Comparison of ENCODE assay signal across 13 cellular contexts in genomic region chr1:172918478-172918877, GRCh38.
"Had no signal": no experiment of that assay in that cellular context is flagged by ENCODE, and none has a peak within 500 bp of the region (broad histone marks: within the 10 kb centered on the region; RNA-seq: fewer than 3 reads in every experiment).

No MANE protein-coding gene starts in this region.

- H3K4me3 ChIP-seq: dorsolateral prefrontal cortex, esophagus squamous epithelium, heart left ventricle, left ventricle myocardium inferior, pancreas, skin epidermis, thyroid gland, uterus had no signal

- H3K27ac Mint-ChIP-seq: activated CD4-positive, alpha-beta memory T cell treated with anti-CD3 and anti-CD28 coated beads for 36 hours; activated naive CD8-positive, alpha-beta T cell had no signal

- DNase-seq: activated CD4-positive, alpha-beta memory T cell treated with anti-CD3 and anti-CD28 coated beads for 36 hours; activated effector memory CD4-positive, alpha-beta T cell treated with anti-CD3 and anti-CD28 coated beads, Interleukin-2, amount 50 U/mL, for 16 hours; activated T-cell treated with anti-CD3 and anti-CD28 coated beads, Interleukin-2, amount 50 U/mL, for 4 hours; dorsolateral prefrontal cortex; esophagus squamous epithelium; heart left ventricle; left ventricle myocardium inferior; pancreas; thyroid gland; uterus had no signal

- H3K27ac ChIP-seq: dorsolateral prefrontal cortex, esophagus squamous epithelium, heart left ventricle, left ventricle myocardium inferior, thyroid gland, uterus had no signal

- H3K9me3 ChIP-seq: esophagus squamous epithelium, pancreas, thyroid gland, uterus had no signal

- H3K4me3 Mint-ChIP-seq: activated CD4-positive, alpha-beta memory T cell treated with anti-CD3 and anti-CD28 coated beads for 36 hours; activated naive CD8-positive, alpha-beta T cell; activated T-cell treated with anti-CD3 and anti-CD28 coated beads, Interleukin-2, amount 50 U/mL, for 4 hours had no signal

- H3K4me1 ChIP-seq: thyroid gland had no signal

- FAIRE-seq: bronchial epithelial cell, pancreas had no signal

- H3K27me3 Mint-ChIP-seq: activated CD4-positive, alpha-beta memory T cell treated with anti-CD3 and anti-CD28 coated beads for 36 hours; activated naive CD8-positive, alpha-beta T cell had no signal

- H3K27me3 ChIP-seq: esophagus squamous epithelium, heart left ventricle, pancreas, thyroid gland, uterus had no signal

- H3K36me3 ChIP-seq: esophagus squamous epithelium, heart left ventricle, left ventricle myocardium inferior, pancreas, thyroid gland, uterus had no signal
